ENCODE assay signal across 1 cellular context in genomic region chr4:129094347-129094746, GRCh38.
TF ChIP-seq lines count a peak whose summit lies in the region.

No MANE protein-coding gene starts in this region.

TF ChIP-seq in HCT116, 20 proteins besides CTCF, POLR2A, EP300 and RAD21 (continued from another document):
- TF ChIP-seq YY1 (IDR thresholded peaks at IDR 0.05; ENCODE audit: extremely low read depth, insufficient replicate concordance, low read depth, low read length) (no peak), EZH2 (IDR thresholded peaks at IDR 0.05) (no peak), ZNF274 (IDR thresholded peaks at IDR 0.05; ENCODE audit: low read depth, low read length) (no peak)
TF ChIP-seq in HCT116: peak in this region for 0.
